8 cellular contexts compared by ENCODE assay signal in the genomic region with DNA sequence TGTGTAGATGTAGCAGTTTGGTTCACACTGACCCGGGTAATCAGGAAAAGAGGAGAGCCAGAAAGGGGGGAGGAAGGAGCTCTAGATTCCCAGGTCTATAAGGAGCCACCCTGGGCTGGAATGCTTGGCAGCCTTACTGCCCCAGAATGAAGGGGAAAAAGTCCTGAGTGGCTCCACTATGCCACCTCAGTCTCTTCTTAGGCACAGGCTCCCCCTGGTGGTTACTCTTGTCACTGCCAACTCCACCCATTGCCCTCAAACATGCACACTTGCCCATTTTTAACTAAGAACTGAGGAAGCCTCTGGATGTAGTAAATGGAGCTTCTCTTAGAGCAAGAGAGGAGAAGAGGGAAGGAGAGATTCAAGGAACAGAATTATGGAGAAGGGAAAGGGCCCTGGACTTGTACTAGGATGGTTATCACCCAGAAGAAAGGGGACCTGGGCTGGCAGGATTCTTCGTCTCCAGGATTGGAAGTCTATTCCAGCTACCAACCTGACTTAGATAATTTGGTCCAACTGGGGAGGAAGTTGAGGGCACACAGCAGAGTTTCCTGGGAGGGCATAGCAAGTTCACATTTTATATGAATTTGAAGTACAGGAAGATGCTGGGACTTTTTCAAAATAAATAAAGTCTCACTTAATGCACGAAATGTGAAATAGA. TPM values are rescaled to one million over a fixed set of nuclear protein-coding genes. Genes with fewer than 3 reads are reported as not detected.
DNase-seq lines count a peak whose midpoint lies in the region; ATAC-seq and TF ChIP-seq lines count a peak whose summit lies in the region.

No MANE protein-coding gene starts in this region.

- H3K4me3 ChIP-seq in lower lobe of right lung: no peak overlapping the region

- H3K27ac ChIP-seq in lower lobe of right lung: no peak overlapping the region

- H3K27me3 ChIP-seq in lower lobe of right lung (ENCODE audit: low read depth): no peaks in the 10 kb centered on the region

- DNase-seq in COR-L47 (lab: John Stamatoyannopoulos, UW): peak; percentile 37
- peak; percentile 73 for DNase-seq in NCI-H69 (lab: John Stamatoyannopoulos, UW)
- peak; percentile 65 to 78 for DNase-seq in activated CD4-positive, alpha-beta T cell treated with anti-CD3 and anti-CD28 coated beads, Interleukin-2, amount 50 U/mL, for 24 hours (ENCODE audit: low read depth in 1 of 2, low spot score in 1 of 2)
- DNase-seq in dermis blood vessel endothelial cell: peak; percentile 92
- peak; percentile 83 for DNase-seq in lower lobe of right lung
- DNase-seq in stimulated activated CD8-positive, alpha-beta memory T cell treated with anti-CD3 and anti-CD28 coated beads, Interleukin-12 subunit alpha, Interleukin-12 subunit beta, amount 100 ng/mL, for 4 hours (ENCODE audit: low read depth): peak; percentile 50

- H3K9me3 ChIP-seq in lower lobe of right lung: no peaks in the 10 kb centered on the region

- ATAC-seq in HG02885 (IDR thresholded peaks at IDR 0.05; ENCODE audit: poor library complexity, unreplicated experiment) (peak; percentile 45), lower lobe of right lung (peak; percentile 93 to 94), HG02870 (IDR thresholded peaks at IDR 0.05; ENCODE audit: unreplicated experiment) (no peak)

- H3K4me1 ChIP-seq in lower lobe of right lung: peaks cover 21% of the 10 kb centered on the region

- TF ChIP-seq CTCF in lower lobe of right lung (IDR thresholded peaks at IDR 0.05): peak; percentile 95

- H3K36me3 ChIP-seq in lower lobe of right lung: peaks cover 6% of the 10 kb centered on the region

- intact Hi-C loops in lower lobe of right lung (cut with DNase I): no loop called here

RNA-seq across cellular contexts. Expression of a gene that starts 7.8 kb away (rescaled TPM):
- total RNA-seq in dermis blood vessel endothelial cell (49.0 and 53.6 TPM in 2 replicates), lower lobe of right lung (21.8 TPM)

RNA-seq across cellular contexts. Expression of a gene that starts 17.0 kb away (rescaled TPM):
- 9.0 and 9.4 TPM in 2 replicates for total RNA-seq in dermis blood vessel endothelial cell
- 38.6 TPM for total RNA-seq in lower lobe of right lung

RNA-seq across cellular contexts. Expression of a gene that starts 47.2 kb away (rescaled TPM):
- total RNA-seq in dermis blood vessel endothelial cell (49.6 and 52.1 TPM in 2 replicates), lower lobe of right lung (58.0 TPM)

RNA-seq across cellular contexts. Expression of a gene that starts 59.8 kb away (rescaled TPM):
- total RNA-seq in dermis blood vessel endothelial cell: 14.5 and 15.3 TPM in 2 replicates
- 32.7 TPM for total RNA-seq in lower lobe of right lung

Comparison
In these comparisons a context has a peak if more than half of its experiments do, and no peak if none do; other contexts are left out.
1. DNase-seq: peak in every context shown above with its lines; median percentile 92 in dermis blood vessel endothelial cell; 83 in lower lobe of right lung; 73 in NCI-H69; 72 in activated CD4-positive, alpha-beta T cell treated with anti-CD3 and anti-CD28 coated beads, Interleukin-2, amount 50 U/mL, for 24 hours; 50 in stimulated activated CD8-positive, alpha-beta memory T cell treated with anti-CD3 and anti-CD28 coated beads, Interleukin-12 subunit alpha, Interleukin-12 subunit beta, amount 100 ng/mL, for 4 hours; 37 in COR-L47.